ENCODE assay signal across 14 cellular contexts in genomic region chr4:55722132-55722531, GRCh38.
"Had no signal": no experiment of that assay in that cellular context is flagged by ENCODE, and none has a peak within 500 bp of the region (broad histone marks: within the 10 kb centered on the region; RNA-seq: fewer than 3 reads in every experiment).

No MANE protein-coding gene starts in this region.

- ATAC-seq: activated CD8-positive, alpha-beta T cell treated with anti-CD3 and anti-CD28 coated beads for 36 hours; left ventricle myocardium superior; psoas muscle; right lobe of liver; upper lobe of right lung had no signal

- DNase-seq: activated CD4-positive, alpha-beta T cell treated with anti-CD3 and anti-CD28 coated beads for 4 hours; activated CD8-positive, alpha-beta memory T cell treated with anti-CD3 and anti-CD28 coated beads, Interleukin-2, amount 50 U/mL, for 48 hours; activated CD8-positive, alpha-beta T cell treated with anti-CD3 and anti-CD28 coated beads for 36 hours; activated naive CD4-positive, alpha-beta T cell; endodermal cell; erythroblast; left ventricle myocardium superior; mesenchymal stem cell; occipital lobe; psoas muscle; right lobe of liver; stimulated activated CD4-positive, alpha-beta T cell treated with anti-CD3 and anti-CD28 coated beads, Interleukin-12 subunit alpha, Interleukin-12 subunit beta, amount 100 ng/mL, for 4 hours; stimulated activated CD4-positive, alpha-beta T cell treated with anti-CD3 and anti-CD28 coated beads, Interleukin-2, amount 100 ng/mL, for 48 hours; upper lobe of right lung had no signal
